In the genomic region with DNA sequence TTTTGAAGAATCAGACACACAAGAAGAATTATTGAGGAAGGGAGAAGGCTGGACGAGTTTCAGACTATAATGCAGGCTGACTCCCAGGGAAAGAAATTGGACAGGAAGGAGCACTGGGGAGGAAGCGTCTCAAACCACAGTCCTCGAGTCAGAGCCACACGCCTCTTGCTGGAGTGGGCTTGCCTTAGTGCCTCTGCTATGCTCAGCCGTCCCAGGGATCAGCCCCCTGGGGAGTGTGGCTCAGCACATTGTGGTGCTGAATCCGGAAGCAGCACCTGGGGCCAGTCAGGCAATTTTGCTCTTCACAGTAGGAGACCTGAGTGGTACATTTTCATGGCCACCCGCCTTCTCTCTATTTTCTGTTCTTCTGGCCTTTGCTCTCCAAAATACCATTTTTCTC, we compare ENCODE assay signal across 14 cellular contexts.
A peak's percentile ranks its signal among the peaks of the same experiment; 100 is the strongest.
DNase-seq lines count a peak whose midpoint lies in the region; ATAC-seq and TF ChIP-seq lines count a peak whose summit lies in the region.
"Had no signal": no experiment of that assay in that cellular context is flagged by ENCODE, and none has a peak within 500 bp of the region (broad histone marks: within the 10 kb centered on the region; RNA-seq: fewer than 3 reads in every experiment).

No MANE protein-coding gene starts in this region.

- POLR2A ChIA-PET in WTC11 (lab: Charles Lee): no interaction called here

- no peaks in the 10 kb centered on the region for H3K79me1 ChIP-seq in mesendoderm (ENCODE audit: low read length)

- no peak overlapping the region for H2AFZ ChIP-seq in DND-41 (ENCODE audit: low read depth, low read length)

- no peaks in the 10 kb centered on the region for H3K36me3 Mint-ChIP-seq in WTC11
- H3K36me3 Mint-ChIP-seq: type B pancreatic cell had no signal

- H2BK15ac ChIP-seq in mesendoderm (replicated peaks; ENCODE audit: low read depth): no peak overlapping the region

- H3K36me3 ChIP-seq in DND-41 (ENCODE audit: insufficient read depth, low read length): no peaks in the 10 kb centered on the region
- no peaks in the 10 kb centered on the region for H3K36me3 ChIP-seq in mesendoderm (ENCODE audit: control insufficient read depth, insufficient read depth, low read length)

- H4K20me1 ChIP-seq in DND-41 (ENCODE audit: insufficient read depth, low read length): no peaks in the 10 kb centered on the region

- H3K4me1 ChIP-seq in DND-41 (ENCODE audit: insufficient read depth, low read length): peaks cover 10% of the 10 kb centered on the region
- no peaks in the 10 kb centered on the region for H3K4me1 ChIP-seq in mesendoderm (ENCODE audit: control insufficient read depth, low read depth, low read length)

- H3K56ac ChIP-seq in mesendoderm (ENCODE audit: low read length): no peak overlapping the region

- H3K4ac ChIP-seq in mesendoderm (ENCODE audit: low read depth, low read length): no peak overlapping the region

- no peaks in the 10 kb centered on the region for H3K27me3 ChIP-seq in DND-41 (ENCODE audit: insufficient read depth, low read length, poor library complexity)
- H3K27me3 ChIP-seq in mesendoderm (ENCODE audit: insufficient read depth, low read length, poor library complexity): no peaks in the 10 kb centered on the region

- no peak for TF ChIP-seq CTCF in DND-41 (IDR thresholded peaks at IDR 0.05; ENCODE audit: borderline replicate concordance, extremely low read depth, low read length, poor library complexity, severe bottlenecking)
- no peak for TF ChIP-seq CTCF in WTC11 (IDR thresholded peaks at IDR 0.05)

- no peak overlapping the region for H3K9ac ChIP-seq in DND-41 (ENCODE audit: low read depth, low read length)
- no peak overlapping the region for H3K9ac ChIP-seq in mesendoderm (ENCODE audit: low read length)

- peak; percentile 50 for DNase-seq in DND-41
- peak; percentile 20 to 33 for DNase-seq in Kasumi-1 (lab: John Stamatoyannopoulos, UW)
- peak; percentile 18 for DNase-seq in WTC11 (ENCODE audit: low spot score)
- peak; percentile 55 for DNase-seq in mesendoderm
- no peak for DNase-seq in stimulated activated CD4-positive, alpha-beta T cell treated with anti-CD3 and anti-CD28 coated beads, Interleukin-12 subunit alpha, Interleukin-12 subunit beta, amount 100 ng/mL, for 4 hours
- DNase-seq in NOMO-1 treated with dmso at 0.1 percent for 144 hours (lab: John Stamatoyannopoulos, UW; ENCODE audit: unreplicated experiment): no peak
- DNase-seq: activated CD4-positive, alpha-beta T cell treated with anti-CD3 and anti-CD28 coated beads for 1 hour; activated naive CD4-positive, alpha-beta T cell treated with anti-CD3 and anti-CD28 coated beads, Interleukin-2, amount 50 U/mL, for 16 hours; DMS79; NCI-H2107 had no signal

- no peak overlapping the region for H2BK120ac ChIP-seq in mesendoderm (ENCODE audit: low read depth, low read length)

- H3K4me1 Mint-ChIP-seq in WTC11: peaks cover 11% of the 10 kb centered on the region

- no peak overlapping the region for H3K4me3 Mint-ChIP-seq in WTC11
- H3K4me3 Mint-ChIP-seq: type B pancreatic cell had no signal

- no peak overlapping the region for H4K5ac ChIP-seq in mesendoderm (ENCODE audit: low read length)

- no peak overlapping the region for H3K23ac ChIP-seq in mesendoderm (ENCODE audit: low read length)

- H3K27ac Mint-ChIP-seq in WTC11: no peak overlapping the region
- H3K27ac Mint-ChIP-seq: type B pancreatic cell had no signal

- H3K4me2 ChIP-seq in DND-41 (ENCODE audit: insufficient read depth, low read length) (no peak overlapping the region), mesendoderm (ENCODE audit: low read length) (no peak overlapping the region)

- H3K9me3 ChIP-seq in DND-41 (ENCODE audit: insufficient read depth, low read length, severe bottlenecking): no peaks in the 10 kb centered on the region

- no peaks in the 10 kb centered on the region for H3K79me2 ChIP-seq in DND-41 (ENCODE audit: insufficient read depth, low read length)
- H3K79me2 ChIP-seq in mesendoderm (ENCODE audit: control insufficient read depth, insufficient read depth, low read length): no peaks in the 10 kb centered on the region

- H2BK5ac ChIP-seq in mesendoderm (ENCODE audit: low read length): no peak overlapping the region

- no CpG with 5 or more reads among the region's 7 CpGs for WGBS in mesendoderm (ENCODE audit: extremely low coverage, insufficient coverage, low lambda C conversion rate)

- H2AK5ac ChIP-seq in mesendoderm (ENCODE audit: low read length): no peak overlapping the region

- H3K4me3 ChIP-seq in DND-41 (ENCODE audit: low read depth in 1 of 2, low read length in 2 of 2): no peak overlapping the region
- no peak overlapping the region for H3K4me3 ChIP-seq in mesendoderm (ENCODE audit: low read length)

- peak; percentile 97 for ATAC-seq in DND-41 (ENCODE audit: insufficient read depth, low read depth)
- peak; percentile 65 for ATAC-seq in WTC11
- ATAC-seq in GM21526 (IDR thresholded peaks at IDR 0.05; ENCODE audit: low FRiP score, unreplicated experiment): no peak
- ATAC-seq in HG03521 (IDR thresholded peaks at IDR 0.05; ENCODE audit: unreplicated experiment): no peak

- peaks cover 4% of the 10 kb centered on the region; the same call in 1 of the 2 replicates for H3K9me3 Mint-ChIP-seq in WTC11
- H3K9me3 Mint-ChIP-seq: type B pancreatic cell had no signal

- H3K27ac ChIP-seq in DND-41 (ENCODE audit: low read length) (no peak overlapping the region), mesendoderm (ENCODE audit: low read depth, low read length) (no peak overlapping the region)
- H3K27ac ChIP-seq: C4-2B had no signal

- no peak overlapping the region for H4K8ac ChIP-seq in mesendoderm (ENCODE audit: low read depth, low read length)

- peaks cover 68% of the 10 kb centered on the region for H3K27me3 Mint-ChIP-seq in WTC11 (ENCODE audit: low read depth)

- CTCF ChIA-PET in WTC11 (lab: Charles Lee): interaction anchor here (1.7 kb wide), 1 partner anchor 90 kb away, joined by 4 read pairs; no protein-coding TSS in a partner anchor

- no peak overlapping the region for H3K18ac ChIP-seq in mesendoderm (ENCODE audit: low read length)

TF ChIP-seq in WTC11, 78 proteins besides CTCF, POLR2A, EP300 and RAD21:
- TF ChIP-seq ZNF423 (CRISPR knock-in tag; IDR thresholded peaks at IDR 0.05) (peak; percentile 80), RORB (CRISPR knock-in tag; IDR thresholded peaks at IDR 0.05) (no peak)
TF ChIP-seq in WTC11: peak in this region for 1.

Comparison
In these comparisons a context has a peak if more than half of its experiments do, and no peak if none do; other contexts are left out.
1. ATAC-seq: peak in DND-41 (single experiment) and WTC11 (single experiment); none in GM21526 (single experiment) and HG03521 (single experiment).
2. DNase-seq: peak in DND-41 (single experiment), Kasumi-1 (2 of 2), WTC11 (single experiment) and mesendoderm (single experiment); none in stimulated activated CD4-positive, alpha-beta T cell treated with anti-CD3 and anti-CD28 coated beads, Interleukin-12 subunit alpha, Interleukin-12 subunit beta, amount 100 ng/mL, for 4 hours (single experiment) and NOMO-1 treated with dmso at 0.1 percent for 144 hours (single experiment).